1 cellular context compared by ENCODE assay signal in the genomic region with DNA sequence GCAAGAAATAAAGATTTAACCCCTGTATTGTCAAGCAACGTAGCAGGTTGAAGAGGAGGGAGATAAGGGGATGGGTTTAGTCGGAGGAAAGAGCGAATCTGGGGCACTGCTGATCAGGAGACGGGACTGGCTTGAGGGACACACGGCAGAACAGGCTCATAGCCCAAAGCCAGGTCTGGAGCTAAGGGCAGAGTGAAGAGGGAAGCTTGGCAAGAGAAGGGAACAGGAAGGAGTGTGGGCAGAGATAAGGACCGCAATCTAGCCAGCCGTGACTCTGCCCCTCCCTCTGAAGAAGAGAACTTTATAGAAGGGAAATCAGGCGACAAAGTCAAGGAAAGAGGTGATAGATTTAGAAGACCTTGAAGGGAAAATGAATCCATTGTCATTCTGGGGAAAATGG.
TF ChIP-seq lines count a peak whose summit lies in the region.

No MANE protein-coding gene starts in this region.

TF ChIP-seq in liver, 16 proteins besides CTCF, POLR2A, EP300 and RAD21 (continued from another document):
- TF ChIP-seq, protein P1, sequence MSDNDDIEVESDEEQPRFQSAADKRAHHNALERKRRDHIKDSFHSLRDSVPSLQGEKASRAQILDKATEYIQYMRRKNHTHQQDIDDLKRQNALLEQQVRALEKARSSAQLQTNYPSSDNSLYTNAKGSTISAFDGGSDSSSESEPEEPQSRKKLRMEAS (IDR thresholded peaks at IDR 0.05) = no peak
- TF ChIP-seq EGR1 (IDR thresholded peaks at IDR 0.05; ENCODE audit: low read depth in 2 of 2) = no peak
- TF ChIP-seq YY1 (IDR thresholded peaks at IDR 0.05) = no peak
- TF ChIP-seq SP1 (IDR thresholded peaks at IDR 0.05) = no peak
- TF ChIP-seq GABPA (IDR thresholded peaks at IDR 0.05 in 1 of 2, conservative IDR thresholded peaks at IDR 0.05 in 1 of 2) = no peak
- TF ChIP-seq ATF3 (IDR thresholded peaks at IDR 0.05) = no peak
- TF ChIP-seq RXRA (IDR thresholded peaks at IDR 0.05) = no peak
- TF ChIP-seq ZBTB33 (IDR thresholded peaks at IDR 0.05) = no peak
